20 cellular contexts compared by ENCODE assay signal in genomic region chr1:226535626-226536025, GRCh38. TPM values are rescaled to one million over a fixed set of nuclear protein-coding genes. Genes with fewer than 3 reads are reported as not detected.
A peak's percentile ranks its signal among the peaks of the same experiment; 100 is the strongest.
DNase-seq lines count a peak whose midpoint lies in the region.
"Had no signal": no experiment of that assay in that cellular context is flagged by ENCODE, and none has a peak within 500 bp of the region (broad histone marks: within the 10 kb centered on the region; RNA-seq: fewer than 3 reads in every experiment).

No MANE protein-coding gene starts in this region.

- H3K4ac ChIP-seq in mesenchymal stem cell (ENCODE audit: low read depth in 1 of 2, low read length in 2 of 2) = no peak overlapping the region

- H3K4me3 ChIP-seq in mesenchymal stem cell (ENCODE audit: insufficient read depth in 1 of 2, low read depth in 1 of 2, low read length in 2 of 2) = no peak overlapping the region
- H3K4me3 ChIP-seq: GM12878, K562 had no signal

- no peaks in the 10 kb centered on the region for H3K9me3 ChIP-seq in mesenchymal stem cell (ENCODE audit: control insufficient read depth, low read length)
- H3K9me3 ChIP-seq: Caco-2 had no signal

- no peak overlapping the region for H3K9ac ChIP-seq in mesenchymal stem cell (ENCODE audit: low read length)

- no peak overlapping the region for H2BK15ac ChIP-seq in mesenchymal stem cell (ENCODE audit: low read depth, poor library complexity, severe bottlenecking)

- H3K27me3 ChIP-seq in mesenchymal stem cell (ENCODE audit: control insufficient read depth in 1 of 2, insufficient read depth in 1 of 2, low read length in 2 of 2) = peaks cover 28% of the 10 kb centered on the region in 2 experiments

- no peak overlapping the region for H2BK120ac ChIP-seq in mesenchymal stem cell (ENCODE audit: low read depth, low read length)

- no peak overlapping the region for H3K23ac ChIP-seq in mesenchymal stem cell (ENCODE audit: low read length in 2 of 2)

- no peaks in the 10 kb centered on the region for H3K36me3 ChIP-seq in mesenchymal stem cell (ENCODE audit: control insufficient read depth in 1 of 2, insufficient read depth in 2 of 2, low read depth in 1 of 2, low read length in 2 of 2)

- WGBS in mesenchymal stem cell = 86% methylated on average over 8 of the region's 9 CpGs

- H4K8ac ChIP-seq in mesenchymal stem cell (ENCODE audit: low read length) = no peak overlapping the region

- H2AFZ ChIP-seq in mesenchymal stem cell (ENCODE audit: low read depth, low read length) = no peak overlapping the region

- no peak overlapping the region for H3K27ac ChIP-seq in mesenchymal stem cell (ENCODE audit: low read length, poor library complexity, severe bottlenecking)
- H3K27ac ChIP-seq: C4-2B had no signal

- no peak overlapping the region for H3K4me2 ChIP-seq in mesenchymal stem cell (ENCODE audit: low read length, poor library complexity, severe bottlenecking)

- no peak overlapping the region for H4K91ac ChIP-seq in mesenchymal stem cell (ENCODE audit: low read length)

- DNase-seq in DMS153 (lab: John Stamatoyannopoulos, UW) = peak; percentile 84
- DNase-seq in DMS153 treated with DMSO at 0.1 percent for 48 hours (lab: John Stamatoyannopoulos, UW; ENCODE audit: unreplicated experiment) = peak; percentile 83
- DNase-seq in NCI-H1092 treated with DMSO at 0.1 percent for 48 hours (lab: John Stamatoyannopoulos, UW) = peak; percentile 82
- peak; percentile 59 for DNase-seq in SK-MEL-5 (ENCODE audit: low read depth, low spot score)
- DNase-seq in ACHN = no peak
- DNase-seq in putamen (ENCODE audit: low spot score) = no peak
- DNase-seq in mesenchymal stem cell = no peak
- DNase-seq: AML-193; Caco-2; CD4-positive, alpha-beta T cell; DND-41; EL; GOT3; H7; IMR-90 had no signal

- no peak overlapping the region for H3K14ac ChIP-seq in mesenchymal stem cell (ENCODE audit: low read length in 2 of 2)

- H3K18ac ChIP-seq in mesenchymal stem cell (ENCODE audit: low read depth in 1 of 2, low read length in 2 of 2) = no peak overlapping the region

- in situ Hi-C loops in SK-MEL-5 (cut with HindIII; ENCODE audit: low pct_unique_long_range_greater_than_20kb, low sequenced_read_pairs) (loop anchor here (25.0 kb wide), 1 partner anchor 98 kb away; no protein-coding TSS in a partner anchor), ACHN (cut with HindIII; ENCODE audit: low pct_ligation_motif_present, low pct_unique_long_range_greater_than_20kb, low sequenced_read_pairs) (no loop called here)

- H2BK5ac ChIP-seq in mesenchymal stem cell (ENCODE audit: low read depth, low read length, poor library complexity, severe bottlenecking) = no peak overlapping the region

- no peak overlapping the region for H2BK12ac ChIP-seq in mesenchymal stem cell (ENCODE audit: low read length in 2 of 2)

- no peaks in the 10 kb centered on the region for H3K4me1 ChIP-seq in mesenchymal stem cell (ENCODE audit: control insufficient read depth, insufficient read depth, low read depth, low read length)

- H2AK5ac ChIP-seq in mesenchymal stem cell (ENCODE audit: low read length, severe bottlenecking) = no peak overlapping the region

- H3K79me1 ChIP-seq in mesenchymal stem cell (replicated peaks; ENCODE audit: low read length, poor library complexity, severe bottlenecking) = no peaks in the 10 kb centered on the region

RNA-seq across cellular contexts. Expression of gene STUM, which starts 12.9 kb away (rescaled TPM):
- 0.27 and 0.32 TPM in 2 replicates for total RNA-seq in SK-MEL-5 (2014; rRNA removed; shearing (Covaris generic))
- polyA plus RNA-seq in SK-MEL-5 (2015; cell fraction: cytosol; rRNA removed) = 0.30 and 0.32 TPM in 2 replicates
- polyA plus RNA-seq in SK-MEL-5 (2015; cell fraction: nucleus; rRNA removed) = 0.99 and 1.5 TPM in 2 replicates
- not detected for polyA plus RNA-seq in mesenchymal stem cell (2013, experiment 1 of 2)
- not detected for polyA plus RNA-seq in mesenchymal stem cell (2013, experiment 2 of 2)
- total RNA-seq: CD4-positive, alpha-beta T cell; G401; IMR-90; K562 had no signal
- polyA plus RNA-seq: BJ, IMR-90, K562 had no signal

Comparison
In these comparisons a context has a peak if more than half of its experiments do, and no peak if none do; other contexts are left out.
1. DNase-seq: peak in DMS153 (single experiment), DMS153 treated with DMSO at 0.1 percent for 48 hours (single experiment), NCI-H1092 treated with DMSO at 0.1 percent for 48 hours (single experiment) and SK-MEL-5 (single experiment); none in ACHN (single experiment), putamen (single experiment) and mesenchymal stem cell (single experiment).